Comparison of ENCODE assay signal across 28 cellular contexts in genomic region chr4:102437111-102437510, GRCh38.
"Had no signal": no experiment of that assay in that cellular context is flagged by ENCODE, and none has a peak within 500 bp of the region (broad histone marks: within the 10 kb centered on the region; RNA-seq: fewer than 3 reads in every experiment).

No MANE protein-coding gene starts in this region.

- ATAC-seq: activated CD8-positive, alpha-beta T cell treated with anti-CD3 and anti-CD28 coated beads, Interleukin-2, amount 10 ng/mL, durations not matched to agents 7 days and 5 days; SK-N-SH treated with all-trans-retinoic acid at 6 μM for 48 hours; WTC11 had no signal

- H3K27me3 ChIP-seq: breast epithelium, MG63, Peyer's patch, SJSA1 had no signal

- H3K27ac ChIP-seq: Peyer's patch, SJSA1 had no signal

- H3K4me3 ChIP-seq: breast epithelium, MG63, Peyer's patch, SJSA1 had no signal

- H3K4me1 ChIP-seq: Peyer's patch had no signal

- H3K9me3 ChIP-seq: breast epithelium, Peyer's patch, SJSA1 had no signal

- DNase-seq: activated CD4-positive, alpha-beta T cell treated with anti-CD3 and anti-CD28 coated beads for 48 hours; activated CD4-positive, alpha-beta T cell treated with anti-CD3 and anti-CD28 coated beads, Interleukin-2, amount 50 U/mL, for 4 hours; activated CD4-positive, CD25-positive, alpha-beta regulatory T cell treated with anti-CD3 and anti-CD28 coated beads, Interleukin-2, amount 50 U/mL, for 72 hours; activated CD8-positive, alpha-beta T cell treated with anti-CD3 and anti-CD28 coated beads, Interleukin-2, amount 10 ng/mL, durations not matched to agents 7 days and 5 days; activated effector memory CD4-positive, alpha-beta T cell treated with Interleukin-2 at 50 U/mL for 16 hours; activated naive CD4-positive, alpha-beta T cell; activated T-cell treated with anti-CD3 and anti-CD28 coated beads, Interleukin-2, amount 50 U/mL, for 24 hours; aorta; caudate nucleus; IMR-90; KG1; MG63; NCI-H1092; NCI-H1417 treated with DMSO at 0.1 percent for 48 hours; NCI-H1694; NCI-H2029; NCI-H2107; NCI-H2171 treated with DMSO at 0.1 percent for 48 hours; NCI-H226; NCI-H526; NCI-H774; Peyer's patch; SHP77; T-helper 9 cell had no signal

- H3K36me3 ChIP-seq: breast epithelium, MG63, Peyer's patch, SJSA1 had no signal
